23 cellular contexts compared by ENCODE assay signal in genomic region chr3:20563985-20564384, GRCh38.
DNase-seq lines count a peak whose midpoint lies in the region; ATAC-seq, FAIRE-seq and TF ChIP-seq lines count a peak whose summit lies in the region.
"Had no signal": no experiment of that assay in that cellular context is flagged by ENCODE, and none has a peak within 500 bp of the region (broad histone marks: within the 10 kb centered on the region; RNA-seq: fewer than 3 reads in every experiment).

No MANE protein-coding gene starts in this region.

- H3K4me1 ChIP-seq in A549 (no peaks in the 10 kb centered on the region), IMR-90 (ENCODE audit: control insufficient read depth, insufficient read depth, low read length) (no peaks in the 10 kb centered on the region), K562 (replicated peaks in 1 of 2; ENCODE audit: control insufficient read depth in 2 of 2, insufficient read depth in 2 of 2, low read length in 2 of 2) (no peaks in the 10 kb centered on the region)
- H3K4me1 ChIP-seq: Caco-2 had no signal

- H3K4me3 Mint-ChIP-seq in glutamatergic neuron (ENCODE audit: unreplicated experiment) = peak overlapping the region; percentile 13
- H3K4me3 Mint-ChIP-seq: B cell; CD4-positive, alpha-beta T cell; CD8-positive, alpha-beta T cell had no signal

- H3K4ac ChIP-seq in IMR-90 (ENCODE audit: low read depth, low read length) = no peak overlapping the region

- WGBS in A549 (ENCODE audit: missing lambda C conversion rate) = 23% methylated on average over 2 of the region's 2 CpGs
- no CpG with 5 or more reads among the region's 2 CpGs for WGBS in IMR-90 (ENCODE audit: extremely low coverage in 2 of 2, insufficient read length in 1 of 2), 2 experiments
- 4% methylated on average over 2 of the region's 2 CpGs for WGBS in K562 (ENCODE audit: insufficient coverage, low coverage, missing lambda C conversion rate)

- H4K5ac ChIP-seq in IMR-90 (ENCODE audit: low read depth, low read length) = no peak overlapping the region

- TF ChIP-seq RAD21 in A549 (conservative IDR thresholded peaks at IDR 0.05 in 1 of 2, IDR thresholded peaks at IDR 0.05 in 1 of 2) = no peak
- TF ChIP-seq RAD21 in IMR-90 (IDR thresholded peaks at IDR 0.05; ENCODE audit: low read length) = no peak
- no peak for TF ChIP-seq RAD21 in K562 (CRISPR knock-in tag; conservative IDR thresholded peaks at IDR 0.05 in 1 of 2, IDR thresholded peaks at IDR 0.05 in 1 of 2)

- no peak overlapping the region for H4K91ac ChIP-seq in IMR-90 (ENCODE audit: insufficient read depth, low read depth, low read length)

- POLR2A ChIA-PET in A549 (lab: Yijun Ruan, JAX) = no interaction called here
- POLR2A ChIA-PET in IMR-90 (lab: Charles Lee; ENCODE audit: unreplicated experiment) = no interaction called here
- POLR2A ChIA-PET in K562 (lab: Yijun Ruan, JAX) = no interaction called here

- no peak for FAIRE-seq in A549 (lab: Jason Lieb, UNC)
- peak; percentile 15 for FAIRE-seq in K562 (lab: Jason Lieb, UNC)
- FAIRE-seq: A204.1, D721Med, G401.6, GM12891 had no signal

- H2AK5ac ChIP-seq in IMR-90 (ENCODE audit: low read depth, low read length) = no peak overlapping the region

- H2BK20ac ChIP-seq in IMR-90 (ENCODE audit: low read depth, low read length) = no peak overlapping the region

- no peak for TF ChIP-seq EP300 in A549 (IDR thresholded peaks at IDR 0.05)
- no peak for TF ChIP-seq EP300 in K562 (IDR thresholded peaks at IDR 0.05; ENCODE audit: low read length)

- H3K27me3 Mint-ChIP-seq in glutamatergic neuron (ENCODE audit: unreplicated experiment) = peaks cover 1% of the 10 kb centered on the region
- H3K27me3 Mint-ChIP-seq: B cell; CD4-positive, alpha-beta T cell had no signal

- no peak for ATAC-seq in A549
- ATAC-seq in IMR-90 (ENCODE audit: low read depth) = no peak
- ATAC-seq in K562 = no peak
- ATAC-seq in HG03469 (IDR thresholded peaks at IDR 0.05; ENCODE audit: unreplicated experiment) = no peak
- ATAC-seq: CD8-positive, alpha-beta T cell had no signal

- H3K4me2 ChIP-seq in A549 = no peak overlapping the region
- no peak overlapping the region for H3K4me2 ChIP-seq in IMR-90 (ENCODE audit: low read depth, low read length)
- no peak overlapping the region for H3K4me2 ChIP-seq in K562 (ENCODE audit: insufficient read depth, low read length)
- H3K4me2 ChIP-seq: BLaER1 treated with 17β-estradiol and CSF1 and Interleukin-3, amounts not matched to agents 10 nM and 100 nM had no signal

- CTCF ChIA-PET in A549 (lab: Yijun Ruan, JAX) (no interaction called here), IMR-90 (lab: Yijun Ruan, JAX) (no interaction called here), K562 (lab: Yijun Ruan, JAX; ENCODE audit: low intra/inter-chr PET ratio) (no interaction called here)

- BruUV-seq in IMR-90 (replicated peaks; lab: Mats Ljungman, UMichigan) (no TSS peak), K562 (replicated peaks; lab: Mats Ljungman, UMichigan) (no TSS peak)

- peaks cover 33% of the 10 kb centered on the region for H3K4me1 Mint-ChIP-seq in glutamatergic neuron (ENCODE audit: low read depth, unreplicated experiment)
- H3K4me1 Mint-ChIP-seq: B cell had no signal

- no peaks in the 10 kb centered on the region for H3K36me3 Mint-ChIP-seq in glutamatergic neuron (ENCODE audit: unreplicated experiment)
- H3K36me3 Mint-ChIP-seq: CD8-positive, alpha-beta T cell had no signal

- H2BK15ac ChIP-seq in IMR-90 (ENCODE audit: low read depth, low read length) = no peak overlapping the region

- H4K8ac ChIP-seq in IMR-90 (ENCODE audit: low read depth in 2 of 2, low read length in 2 of 2) = no peak overlapping the region

- TF ChIP-seq POLR2A in A549 (IDR thresholded peaks at IDR 0.05; ENCODE audit: low read length) = no peak
- no peak for TF ChIP-seq POLR2A in IMR-90 (IDR thresholded peaks at IDR 0.05; ENCODE audit: low read depth, low read length)
- TF ChIP-seq POLR2A in K562 (conservative IDR thresholded peaks at IDR 0.05) = no peak

- intact Hi-C loops in IMR-90 (cut with micrococcal nuclease) = no loop called here
- intact Hi-C loops in K562 (cut with micrococcal nuclease) = no loop called here

- H3K27ac Mint-ChIP-seq in glutamatergic neuron (ENCODE audit: unreplicated experiment) = no peak overlapping the region
- H3K27ac Mint-ChIP-seq: B cell; CD4-positive, alpha-beta T cell; CD8-positive, alpha-beta T cell had no signal

- H3K23ac ChIP-seq in IMR-90 (ENCODE audit: low read depth, low read length) = no peak overlapping the region

- no peaks in the 10 kb centered on the region for H4K20me1 ChIP-seq in IMR-90 (ENCODE audit: insufficient read depth, low read length)
- H4K20me1 ChIP-seq in K562 (replicated peaks; ENCODE audit: control insufficient read depth, insufficient read depth, low read length) = no peaks in the 10 kb centered on the region
- H4K20me1 ChIP-seq: BLaER1 treated with 17β-estradiol and CSF1 and Interleukin-3, amounts not matched to agents 10 nM and 100 nM had no signal

- no peak for DNase-seq in A549 (ENCODE audit: low read depth in 1 of 2, low spot score in 1 of 2)
- DNase-seq in IMR-90 = no peak
- DNase-seq in K562 (ENCODE audit: extremely low read depth in 1 of 4, low spot score in 3 of 4) = no peak
- no peak for DNase-seq in glutamatergic neuron
- no peak for DNase-seq in GM19240 (ENCODE audit: insufficient read length, low spot score)
- no peak for DNase-seq in T1000 (lab: John Stamatoyannopoulos, UW)
- DNase-seq in NOMO-1 (lab: John Stamatoyannopoulos, UW; ENCODE audit: unreplicated experiment in 2 of 2) = no peak
- DNase-seq: 8988T; AML-193; Caco-2; Calu3; CD4-positive, alpha-beta T cell; CD8-positive, alpha-beta T cell; DMS79 treated with DMSO at 0.1 percent for 48 hours; GF-D8 had no signal

- no peak overlapping the region for H3K18ac ChIP-seq in IMR-90 (ENCODE audit: low read depth, low read length)

- no peak overlapping the region for H3K4me3 ChIP-seq in A549
- H3K4me3 ChIP-seq in IMR-90 (ENCODE audit: insufficient read depth, low read depth, low read length) = no peak overlapping the region
- H3K4me3 ChIP-seq in K562 = no peak overlapping the region
- H3K4me3 ChIP-seq: BLaER1 treated with 17β-estradiol and CSF1 and Interleukin-3, amounts not matched to agents 10 nM and 100 nM had no signal

- in situ Hi-C loops in IMR-90 (cut with MboI; ENCODE audit: low sequenced_read_pairs) (no loop called here), K562 (cut with MboI) (no loop called here)

- dilution Hi-C loops in IMR-90 (cut with HindIII; ENCODE audit: low sequenced_read_pairs, unreplicated experiment) = no loop called here

- no peaks in the 10 kb centered on the region for H3K9me1 ChIP-seq in IMR-90 (ENCODE audit: insufficient read depth, low read length)
- no peaks in the 10 kb centered on the region for H3K9me1 ChIP-seq in K562 (ENCODE audit: control insufficient read depth, insufficient read depth, low read length)

- no peak overlapping the region for H3K27ac ChIP-seq in A549
- H3K27ac ChIP-seq in IMR-90 (ENCODE audit: insufficient read depth, low read length) = no peak overlapping the region
- no peak overlapping the region for H3K27ac ChIP-seq in K562 (ENCODE audit: extremely low read depth, low read depth, low read length)
- H3K27ac ChIP-seq: BLaER1 treated with 17β-estradiol and CSF1 and Interleukin-3, amounts not matched to agents 10 nM and 100 nM; C4-2B had no signal

- H3K9me3 ChIP-seq in A549 (no peaks in the 10 kb centered on the region), IMR-90 (ENCODE audit: control insufficient read depth, insufficient read depth, low read length) (no peaks in the 10 kb centered on the region), K562 (replicated peaks; ENCODE audit: control insufficient read depth, insufficient read depth, low read depth, low read length) (no peaks in the 10 kb centered on the region)
- H3K9me3 ChIP-seq: BLaER1 treated with 17β-estradiol and CSF1 and Interleukin-3, amounts not matched to agents 10 nM and 100 nM; Caco-2 had no signal

- no peaks in the 10 kb centered on the region for H3K79me1 ChIP-seq in IMR-90 (ENCODE audit: low read depth in 1 of 2, low read length in 2 of 2)

- H3K9me3 Mint-ChIP-seq in glutamatergic neuron (ENCODE audit: unreplicated experiment) = no peaks in the 10 kb centered on the region

- H3K79me2 ChIP-seq in K562 (ENCODE audit: control insufficient read depth, insufficient read depth, low read length) = no peaks in the 10 kb centered on the region

- H3K36me3 ChIP-seq in IMR-90 (ENCODE audit: control insufficient read depth, insufficient read depth, low read length) = no peaks in the 10 kb centered on the region
- H3K36me3 ChIP-seq in K562 (ENCODE audit: control insufficient read depth, insufficient read depth, low read length) = no peaks in the 10 kb centered on the region
- H3K36me3 ChIP-seq: BLaER1 treated with 17β-estradiol and CSF1 and Interleukin-3, amounts not matched to agents 10 nM and 100 nM had no signal

- no peak overlapping the region for H3K14ac ChIP-seq in IMR-90 (replicated peaks; ENCODE audit: low read depth, low read length)

- no peak overlapping the region for H2AFZ ChIP-seq in IMR-90 (replicated peaks; ENCODE audit: low read length, poor library complexity)
- H2AFZ ChIP-seq in K562 (ENCODE audit: low read depth, low read length) = no peak overlapping the region

- no peak overlapping the region for H2BK120ac ChIP-seq in IMR-90 (ENCODE audit: low read depth, low read length)

- no peaks in the 10 kb centered on the region for H3K27me3 ChIP-seq in IMR-90 (ENCODE audit: control insufficient read depth, insufficient read depth, low read length)
- no peaks in the 10 kb centered on the region for H3K27me3 ChIP-seq in K562 (ENCODE audit: control insufficient read depth in 2 of 2, insufficient read depth in 2 of 2, low read length in 2 of 2)
- H3K27me3 ChIP-seq: BLaER1 treated with 17β-estradiol and CSF1 and Interleukin-3, amounts not matched to agents 10 nM and 100 nM had no signal

- no peak overlapping the region for H2AK9ac ChIP-seq in IMR-90 (replicated peaks; ENCODE audit: low read depth, low read length, poor library complexity)

- H2BK5ac ChIP-seq in IMR-90 (ENCODE audit: low read depth, low read length, poor library complexity, severe bottlenecking) = no peak overlapping the region

- TF ChIP-seq CTCF in A549 (IDR thresholded peaks at IDR 0.05) (no peak), IMR-90 (conservative IDR thresholded peaks at IDR 0.05; ENCODE audit: low read depth, low read length) (no peak), K562 (IDR thresholded peaks at IDR 0.05 in 2 of 3, conservative IDR thresholded peaks at IDR 0.05 in 1 of 3; ENCODE audit: insufficient read depth in 2 of 3, low read depth in 1 of 3, low read length in 3 of 3) (no peak), glutamatergic neuron (IDR thresholded peaks at IDR 0.05; ENCODE audit: partially characterized antibody, unreplicated experiment) (no peak)

- no peak overlapping the region for H3K56ac ChIP-seq in IMR-90 (ENCODE audit: extremely low read depth, insufficient read depth, low read length)

- H3K9ac ChIP-seq in IMR-90 (ENCODE audit: low read depth, low read length) (no peak overlapping the region), K562 (ENCODE audit: insufficient read depth in 1 of 2, low read depth in 2 of 2, low read length in 2 of 2) (no peak overlapping the region)
- H3K9ac ChIP-seq: BLaER1 treated with 17β-estradiol and CSF1 and Interleukin-3, amounts not matched to agents 10 nM and 100 nM had no signal

TF ChIP-seq in A549, 52 proteins besides CTCF, POLR2A, EP300 and RAD21 (continues in another document):
- TF ChIP-seq MAFK (IDR thresholded peaks at IDR 0.05; ENCODE audit: partially characterized antibody) = peak; percentile 92

TF ChIP-seq in K562, 482 proteins besides CTCF, POLR2A, EP300 and RAD21 (continues in another document):
- peak; percentile 81 for TF ChIP-seq C11orf30 (IDR thresholded peaks at IDR 0.05; ENCODE audit: low read depth)

Comparison
In these comparisons a context has a peak if more than half of its experiments do, and no peak if none do; other contexts are left out.
1. Of the 35 proteins assayed by ChIP-seq in both K562 and A549: peak only in K562: none; only in A549: none; in both: MAFK; in neither: 34.